ENCODE assay signal across 1 cellular context in the genomic region with DNA sequence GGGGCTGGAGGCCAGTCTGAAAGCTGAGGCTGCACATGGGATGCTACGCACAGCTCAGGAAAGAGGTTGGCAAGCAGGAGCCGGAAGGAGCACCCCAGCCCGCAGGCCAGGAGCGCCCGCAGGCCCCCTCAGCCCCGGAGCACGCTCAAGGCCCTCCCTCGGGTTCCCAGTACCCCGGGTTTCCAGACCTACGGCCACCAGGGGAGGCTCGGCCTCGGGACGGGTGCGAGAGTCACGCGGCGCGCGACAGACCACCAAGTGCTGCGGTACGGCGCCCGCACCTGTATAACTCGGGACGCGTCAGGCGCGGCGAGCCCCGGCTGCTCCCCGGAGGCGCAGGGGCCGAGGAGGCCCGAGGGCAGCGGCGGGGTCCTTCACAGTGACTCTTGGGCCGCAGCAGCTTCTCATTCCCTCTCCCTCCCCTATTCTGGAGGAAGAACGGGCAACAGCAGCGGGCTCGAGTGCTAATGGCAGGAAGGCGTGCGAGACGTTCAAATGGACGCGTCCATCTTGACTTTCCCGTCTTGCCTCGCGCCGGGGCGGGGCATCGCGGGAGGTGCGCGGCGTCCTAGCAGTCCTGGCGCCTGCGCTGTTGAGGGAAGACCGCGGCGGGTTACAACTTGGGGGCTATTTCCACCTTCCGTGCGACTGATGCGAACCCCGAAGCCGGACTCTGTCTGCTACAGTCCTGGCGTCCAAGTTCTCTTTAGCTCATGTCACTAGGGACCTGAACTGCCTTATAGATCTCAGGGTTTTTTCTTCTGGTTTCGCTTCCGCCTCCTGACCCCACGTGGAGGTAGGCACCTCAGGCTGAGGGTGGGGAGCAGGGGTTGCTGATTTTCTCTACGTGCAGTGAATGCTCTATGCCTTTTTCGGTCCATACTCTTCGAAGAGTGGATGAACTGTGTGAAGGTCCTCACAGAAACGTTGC.
TF ChIP-seq lines count a peak whose summit lies in the region.

A gene with protein sequence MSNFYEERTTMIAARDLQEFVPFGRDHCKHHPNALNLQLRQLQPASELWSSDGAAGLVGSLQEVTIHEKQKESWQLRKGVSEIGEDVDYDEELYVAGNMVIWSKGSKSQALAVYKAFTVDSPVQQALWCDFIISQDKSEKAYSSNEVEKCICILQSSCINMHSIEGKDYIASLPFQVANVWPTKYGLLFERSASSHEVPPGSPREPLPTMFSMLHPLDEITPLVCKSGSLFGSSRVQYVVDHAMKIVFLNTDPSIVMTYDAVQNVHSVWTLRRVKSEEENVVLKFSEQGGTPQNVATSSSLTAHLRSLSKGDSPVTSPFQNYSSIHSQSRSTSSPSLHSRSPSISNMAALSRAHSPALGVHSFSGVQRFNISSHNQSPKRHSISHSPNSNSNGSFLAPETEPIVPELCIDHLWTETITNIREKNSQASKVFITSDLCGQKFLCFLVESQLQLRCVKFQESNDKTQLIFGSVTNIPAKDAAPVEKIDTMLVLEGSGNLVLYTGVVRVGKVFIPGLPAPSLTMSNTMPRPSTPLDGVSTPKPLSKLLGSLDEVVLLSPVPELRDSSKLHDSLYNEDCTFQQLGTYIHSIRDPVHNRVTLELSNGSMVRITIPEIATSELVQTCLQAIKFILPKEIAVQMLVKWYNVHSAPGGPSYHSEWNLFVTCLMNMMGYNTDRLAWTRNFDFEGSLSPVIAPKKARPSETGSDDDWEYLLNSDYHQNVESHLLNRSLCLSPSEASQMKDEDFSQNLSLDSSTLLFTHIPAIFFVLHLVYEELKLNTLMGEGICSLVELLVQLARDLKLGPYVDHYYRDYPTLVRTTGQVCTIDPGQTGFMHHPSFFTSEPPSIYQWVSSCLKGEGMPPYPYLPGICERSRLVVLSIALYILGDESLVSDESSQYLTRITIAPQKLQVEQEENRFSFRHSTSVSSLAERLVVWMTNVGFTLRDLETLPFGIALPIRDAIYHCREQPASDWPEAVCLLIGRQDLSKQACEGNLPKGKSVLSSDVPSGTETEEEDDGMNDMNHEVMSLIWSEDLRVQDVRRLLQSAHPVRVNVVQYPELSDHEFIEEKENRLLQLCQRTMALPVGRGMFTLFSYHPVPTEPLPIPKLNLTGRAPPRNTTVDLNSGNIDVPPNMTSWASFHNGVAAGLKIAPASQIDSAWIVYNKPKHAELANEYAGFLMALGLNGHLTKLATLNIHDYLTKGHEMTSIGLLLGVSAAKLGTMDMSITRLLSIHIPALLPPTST (N-terminal part only) (minus strand): TSS at position 533 of the 931 bp plus-strand sequence. CDS start 3,368 bp downstream, outside the sequence.

TF ChIP-seq in HEK293, 187 proteins besides CTCF, POLR2A, EP300 and RAD21 (continued from another document and continues in another):
- TF ChIP-seq, protein P1, sequence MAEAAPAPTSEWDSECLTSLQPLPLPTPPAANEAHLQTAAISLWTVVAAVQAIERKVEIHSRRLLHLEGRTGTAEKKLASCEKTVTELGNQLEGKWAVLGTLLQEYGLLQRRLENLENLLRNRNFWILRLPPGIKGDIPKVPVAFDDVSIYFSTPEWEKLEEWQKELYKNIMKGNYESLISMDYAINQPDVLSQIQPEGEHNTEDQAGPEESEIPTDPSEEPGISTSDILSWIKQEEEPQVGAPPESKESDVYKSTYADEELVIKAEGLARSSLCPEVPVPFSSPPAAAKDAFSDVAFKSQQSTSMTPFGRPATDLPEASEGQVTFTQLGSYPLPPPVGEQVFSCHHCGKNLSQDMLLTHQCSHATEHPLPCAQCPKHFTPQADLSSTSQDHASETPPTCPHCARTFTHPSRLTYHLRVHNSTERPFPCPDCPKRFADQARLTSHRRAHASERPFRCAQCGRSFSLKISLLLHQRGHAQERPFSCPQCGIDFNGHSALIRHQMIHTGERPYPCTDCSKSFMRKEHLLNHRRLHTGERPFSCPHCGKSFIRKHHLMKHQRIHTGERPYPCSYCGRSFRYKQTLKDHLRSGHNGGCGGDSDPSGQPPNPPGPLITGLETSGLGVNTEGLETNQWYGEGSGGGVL (tag by site-specific recombination; IDR thresholded peaks at IDR 0.05) = no peak
- peak; percentile 51 for TF ChIP-seq KLF16 (tag by site-specific recombination; IDR thresholded peaks at IDR 0.05)
- TF ChIP-seq ZBTB7A (tag by site-specific recombination; IDR thresholded peaks at IDR 0.05; ENCODE audit: low read depth) = no peak
- TF ChIP-seq ZBTB20 (tag by site-specific recombination; IDR thresholded peaks at IDR 0.05) = peak; percentile 75
- TF ChIP-seq, protein P2, sequence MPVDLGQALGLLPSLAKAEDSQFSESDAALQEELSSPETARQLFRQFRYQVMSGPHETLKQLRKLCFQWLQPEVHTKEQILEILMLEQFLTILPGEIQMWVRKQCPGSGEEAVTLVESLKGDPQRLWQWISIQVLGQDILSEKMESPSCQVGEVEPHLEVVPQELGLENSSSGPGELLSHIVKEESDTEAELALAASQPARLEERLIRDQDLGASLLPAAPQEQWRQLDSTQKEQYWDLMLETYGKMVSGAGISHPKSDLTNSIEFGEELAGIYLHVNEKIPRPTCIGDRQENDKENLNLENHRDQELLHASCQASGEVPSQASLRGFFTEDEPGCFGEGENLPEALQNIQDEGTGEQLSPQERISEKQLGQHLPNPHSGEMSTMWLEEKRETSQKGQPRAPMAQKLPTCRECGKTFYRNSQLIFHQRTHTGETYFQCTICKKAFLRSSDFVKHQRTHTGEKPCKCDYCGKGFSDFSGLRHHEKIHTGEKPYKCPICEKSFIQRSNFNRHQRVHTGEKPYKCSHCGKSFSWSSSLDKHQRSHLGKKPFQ (tag by site-specific recombination; IDR thresholded peaks at IDR 0.05) = no peak
- TF ChIP-seq HOXD13 (CRISPR knock-in tag; IDR thresholded peaks at IDR 0.05; ENCODE audit: borderline replicate concordance) = no peak
- TF ChIP-seq ZNF629 (tag by site-specific recombination; IDR thresholded peaks at IDR 0.05) = 0 out of 2 replicates have a peak, but pooled peaks have one; percentile 26
- TF ChIP-seq, protein P3, sequence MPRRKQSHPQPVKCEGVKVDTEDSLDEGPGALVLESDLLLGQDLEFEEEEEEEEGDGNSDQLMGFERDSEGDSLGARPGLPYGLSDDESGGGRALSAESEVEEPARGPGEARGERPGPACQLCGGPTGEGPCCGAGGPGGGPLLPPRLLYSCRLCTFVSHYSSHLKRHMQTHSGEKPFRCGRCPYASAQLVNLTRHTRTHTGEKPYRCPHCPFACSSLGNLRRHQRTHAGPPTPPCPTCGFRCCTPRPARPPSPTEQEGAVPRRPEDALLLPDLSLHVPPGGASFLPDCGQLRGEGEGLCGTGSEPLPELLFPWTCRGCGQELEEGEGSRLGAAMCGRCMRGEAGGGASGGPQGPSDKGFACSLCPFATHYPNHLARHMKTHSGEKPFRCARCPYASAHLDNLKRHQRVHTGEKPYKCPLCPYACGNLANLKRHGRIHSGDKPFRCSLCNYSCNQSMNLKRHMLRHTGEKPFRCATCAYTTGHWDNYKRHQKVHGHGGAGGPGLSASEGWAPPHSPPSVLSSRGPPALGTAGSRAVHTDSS (tag by site-specific recombination; IDR thresholded peaks at IDR 0.05) = no peak
- TF ChIP-seq ZNF701 (tag by site-specific recombination; IDR thresholded peaks at IDR 0.05) = no peak
- TF ChIP-seq, protein P4, sequence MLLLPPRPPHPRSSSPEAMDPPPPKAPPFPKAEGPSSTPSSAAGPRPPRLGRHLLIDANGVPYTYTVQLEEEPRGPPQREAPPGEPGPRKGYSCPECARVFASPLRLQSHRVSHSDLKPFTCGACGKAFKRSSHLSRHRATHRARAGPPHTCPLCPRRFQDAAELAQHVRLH (tag by site-specific recombination; IDR thresholded peaks at IDR 0.05) = 0 out of 2 replicates have a peak, but pooled peaks have one; percentile 44
- TF ChIP-seq, protein P5, sequence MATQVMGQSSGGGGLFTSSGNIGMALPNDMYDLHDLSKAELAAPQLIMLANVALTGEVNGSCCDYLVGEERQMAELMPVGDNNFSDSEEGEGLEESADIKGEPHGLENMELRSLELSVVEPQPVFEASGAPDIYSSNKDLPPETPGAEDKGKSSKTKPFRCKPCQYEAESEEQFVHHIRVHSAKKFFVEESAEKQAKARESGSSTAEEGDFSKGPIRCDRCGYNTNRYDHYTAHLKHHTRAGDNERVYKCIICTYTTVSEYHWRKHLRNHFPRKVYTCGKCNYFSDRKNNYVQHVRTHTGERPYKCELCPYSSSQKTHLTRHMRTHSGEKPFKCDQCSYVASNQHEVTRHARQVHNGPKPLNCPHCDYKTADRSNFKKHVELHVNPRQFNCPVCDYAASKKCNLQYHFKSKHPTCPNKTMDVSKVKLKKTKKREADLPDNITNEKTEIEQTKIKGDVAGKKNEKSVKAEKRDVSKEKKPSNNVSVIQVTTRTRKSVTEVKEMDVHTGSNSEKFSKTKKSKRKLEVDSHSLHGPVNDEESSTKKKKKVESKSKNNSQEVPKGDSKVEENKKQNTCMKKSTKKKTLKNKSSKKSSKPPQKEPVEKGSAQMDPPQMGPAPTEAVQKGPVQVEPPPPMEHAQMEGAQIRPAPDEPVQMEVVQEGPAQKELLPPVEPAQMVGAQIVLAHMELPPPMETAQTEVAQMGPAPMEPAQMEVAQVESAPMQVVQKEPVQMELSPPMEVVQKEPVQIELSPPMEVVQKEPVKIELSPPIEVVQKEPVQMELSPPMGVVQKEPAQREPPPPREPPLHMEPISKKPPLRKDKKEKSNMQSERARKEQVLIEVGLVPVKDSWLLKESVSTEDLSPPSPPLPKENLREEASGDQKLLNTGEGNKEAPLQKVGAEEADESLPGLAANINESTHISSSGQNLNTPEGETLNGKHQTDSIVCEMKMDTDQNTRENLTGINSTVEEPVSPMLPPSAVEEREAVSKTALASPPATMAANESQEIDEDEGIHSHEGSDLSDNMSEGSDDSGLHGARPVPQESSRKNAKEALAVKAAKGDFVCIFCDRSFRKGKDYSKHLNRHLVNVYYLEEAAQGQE (tag by site-specific recombination; IDR thresholded peaks at IDR 0.05) = no peak; the same call in 1 of the 2 replicates
- no peak for TF ChIP-seq ZBTB48 (tag by site-specific recombination; IDR thresholded peaks at IDR 0.05)
- no peak for TF ChIP-seq HOXA7 (CRISPR knock-in tag; IDR thresholded peaks at IDR 0.05; ENCODE audit: borderline replicate concordance)
- TF ChIP-seq BCL11B (tag by site-specific recombination; IDR thresholded peaks at IDR 0.05; ENCODE audit: low read depth) = no peak
- no peak; the same call in 1 of the 2 replicates for TF ChIP-seq ZNF394 (tag by site-specific recombination; IDR thresholded peaks at IDR 0.05; ENCODE audit: borderline replicate concordance)
- TF ChIP-seq ZNF112 (tag by site-specific recombination; IDR thresholded peaks at IDR 0.05) = no peak
- no peak for TF ChIP-seq ZNF202 (tag by site-specific recombination; IDR thresholded peaks at IDR 0.05; ENCODE audit: borderline replicate concordance)
- TF ChIP-seq, protein P6, sequence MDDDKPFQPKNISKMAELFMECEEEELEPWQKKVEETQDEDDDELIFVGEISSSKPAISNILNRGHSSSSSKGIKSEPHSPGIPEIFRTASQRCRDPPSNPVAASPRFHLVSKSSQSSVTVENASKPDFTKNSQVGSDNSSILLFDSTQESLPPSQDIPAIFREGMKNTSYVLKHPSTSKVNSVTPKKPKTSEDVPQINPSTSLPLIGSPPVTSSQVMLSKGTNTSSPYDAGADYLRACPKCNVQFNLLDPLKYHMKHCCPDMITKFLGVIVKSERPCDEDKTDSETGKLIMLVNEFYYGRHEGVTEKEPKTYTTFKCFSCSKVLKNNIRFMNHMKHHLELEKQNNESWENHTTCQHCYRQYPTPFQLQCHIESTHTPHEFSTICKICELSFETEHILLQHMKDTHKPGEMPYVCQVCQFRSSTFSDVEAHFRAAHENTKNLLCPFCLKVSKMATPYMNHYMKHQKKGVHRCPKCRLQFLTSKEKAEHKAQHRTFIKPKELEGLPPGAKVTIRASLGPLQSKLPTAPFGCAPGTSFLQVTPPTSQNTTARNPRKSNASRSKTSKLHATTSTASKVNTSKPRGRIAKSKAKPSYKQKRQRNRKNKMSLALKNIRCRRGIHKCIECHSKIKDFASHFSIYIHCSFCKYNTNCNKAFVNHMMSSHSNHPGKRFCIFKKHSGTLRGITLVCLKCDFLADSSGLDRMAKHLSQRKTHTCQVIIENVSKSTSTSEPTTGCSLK (tag by site-specific recombination; IDR thresholded peaks at IDR 0.05) = no peak
- TF ChIP-seq, protein P7, sequence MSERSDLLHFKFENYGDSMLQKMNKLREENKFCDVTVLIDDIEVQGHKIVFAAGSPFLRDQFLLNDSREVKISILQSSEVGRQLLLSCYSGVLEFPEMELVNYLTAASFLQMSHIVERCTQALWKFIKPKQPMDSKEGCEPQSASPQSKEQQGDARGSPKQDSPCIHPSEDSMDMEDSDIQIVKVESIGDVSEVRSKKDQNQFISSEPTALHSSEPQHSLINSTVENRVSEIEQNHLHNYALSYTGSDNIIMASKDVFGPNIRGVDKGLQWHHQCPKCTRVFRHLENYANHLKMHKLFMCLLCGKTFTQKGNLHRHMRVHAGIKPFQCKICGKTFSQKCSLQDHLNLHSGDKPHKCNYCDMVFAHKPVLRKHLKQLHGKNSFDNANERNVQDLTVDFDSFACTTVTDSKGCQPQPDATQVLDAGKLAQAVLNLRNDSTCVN (tag by site-specific recombination; optimal IDR thresholded peaks at IDR 0.05) = peak; percentile 95
- peak; percentile 79 for TF ChIP-seq ZNF501 (tag by site-specific recombination; IDR thresholded peaks at IDR 0.05)
- TF ChIP-seq ZNF555 (tag by site-specific recombination; conservative IDR thresholded peaks at IDR 0.05) = no peak
- TF ChIP-seq MEIS1 (CRISPR knock-in tag; IDR thresholded peaks at IDR 0.05; ENCODE audit: borderline replicate concordance) = no peak; the same call in 1 of the 2 replicates
- no peak for TF ChIP-seq ZNF23 (tag by site-specific recombination; IDR thresholded peaks at IDR 0.05; ENCODE audit: borderline replicate concordance)
- TF ChIP-seq ZNF600 (tag by site-specific recombination; IDR thresholded peaks at IDR 0.05) = peak; percentile 36; the same call in 1 of the 2 replicates
- TF ChIP-seq KLF7 (tag by site-specific recombination; IDR thresholded peaks at IDR 0.05; ENCODE audit: borderline replicate concordance) = 0 out of 2 replicates have a peak, but pooled peaks have one; percentile 16
- TF ChIP-seq ZNF341 (tag by site-specific recombination; IDR thresholded peaks at IDR 0.05; ENCODE audit: low read depth) = peak; percentile 73
- 0 out of 2 replicates have a peak, but pooled peaks have one; percentile 66 for TF ChIP-seq HOXC10 (CRISPR knock-in tag; IDR thresholded peaks at IDR 0.05)
- no peak for TF ChIP-seq ZNF354C (tag by site-specific recombination; IDR thresholded peaks at IDR 0.05; ENCODE audit: borderline replicate concordance, low read depth)
- 0 out of 2 replicates have a peak, but pooled peaks have one; percentile 31 for TF ChIP-seq ZNF391 (tag by site-specific recombination; IDR thresholded peaks at IDR 0.05; ENCODE audit: borderline replicate concordance, low read depth)
- TF ChIP-seq FEZF1 (tag by site-specific recombination; IDR thresholded peaks at IDR 0.05) = no peak
- no peak for TF ChIP-seq ZNF10 (tag by site-specific recombination; IDR thresholded peaks at IDR 0.05)
- no peak for TF ChIP-seq EGR2 (tag by site-specific recombination; IDR thresholded peaks at IDR 0.05; ENCODE audit: low read depth)
- no peak for TF ChIP-seq ZNF175 (tag by site-specific recombination; IDR thresholded peaks at IDR 0.05)
- TF ChIP-seq YY1 (tag by site-specific recombination; IDR thresholded peaks at IDR 0.05) = peak; percentile 87
- TF ChIP-seq YY2 (tag by site-specific recombination; IDR thresholded peaks at IDR 0.05) = peak; percentile 91
- no peak for TF ChIP-seq PRDM1 (tag by site-specific recombination; IDR thresholded peaks at IDR 0.05)
- TF ChIP-seq ZNF138 (tag by site-specific recombination; IDR thresholded peaks at IDR 0.05; ENCODE audit: borderline replicate concordance) = no peak
- TF ChIP-seq ZNF626 (tag by site-specific recombination; IDR thresholded peaks at IDR 0.05) = no peak
- peak; percentile 43; the same call in 1 of the 2 replicates for TF ChIP-seq ZBTB17 (tag by site-specific recombination; IDR thresholded peaks at IDR 0.05)
- no peak for TF ChIP-seq TRIM28 (IDR thresholded peaks at IDR 0.05; ENCODE audit: borderline replicate concordance, low read length)
- no peak for TF ChIP-seq ZNF621 (tag by site-specific recombination; IDR thresholded peaks at IDR 0.05)
